ENCODE assay signal across 8 cellular contexts in genomic region chr9:92808726-92809451, GRCh38. TPM values are rescaled to one million over a fixed set of nuclear protein-coding genes. Genes with fewer than 3 reads are reported as not detected.
DNase-seq lines count a peak whose midpoint lies in the region; ATAC-seq and TF ChIP-seq lines count a peak whose summit lies in the region.

No MANE protein-coding gene starts in this region.

- H3K36me3 Mint-ChIP-seq in activated CD8-positive, alpha-beta memory T cell treated with anti-CD3 and anti-CD28 coated beads, Interleukin-2, amount 10 ng/mL, durations not matched to agents 7 days and 5 days: no peaks in the 10 kb centered on the region

- ATAC-seq in GM18511 (IDR thresholded peaks at IDR 0.05; ENCODE audit: unreplicated experiment) (peak; percentile 70), HG03378 (IDR thresholded peaks at IDR 0.05; ENCODE audit: unreplicated experiment) (no peak)
- ATAC-seq in activated CD8-positive, alpha-beta memory T cell treated with anti-CD3 and anti-CD28 coated beads, Interleukin-2, amount 10 ng/mL, durations not matched to agents 7 days and 5 days: peak; percentile 74

- H3K36me3 ChIP-seq in stomach: no peaks in the 10 kb centered on the region

- CTCF ChIA-PET in AG04449 (lab: Yijun Ruan, JAX): interaction anchor here (1.0 to 1.4 kb wide), 3 partner anchors 10 to 34 kb away, joined by 3 read pairs; no protein-coding TSS in a partner anchor
- CTCF ChIA-PET in activated CD8-positive, alpha-beta memory T cell treated with anti-CD3 and anti-CD28 coated beads, Interleukin-2, amount 10 ng/mL, durations not matched to agents 7 days and 5 days (lab: Charles Lee): interaction anchor here (1.1 to 2.4 kb wide), 4 partner anchors 18 to 138 kb away, joined by 3 to 11 read pairs (median 3); partner anchors contain the start of gene IPPK

- peak overlapping the region; percentile 57 for H3K4me3 Mint-ChIP-seq in activated CD8-positive, alpha-beta memory T cell treated with anti-CD3 and anti-CD28 coated beads, Interleukin-2, amount 10 ng/mL, durations not matched to agents 7 days and 5 days

- TF ChIP-seq EP300 in stomach (IDR thresholded peaks at IDR 0.05): no peak

- peaks cover 13% of the 10 kb centered on the region for H3K4me1 Mint-ChIP-seq in activated CD8-positive, alpha-beta memory T cell treated with anti-CD3 and anti-CD28 coated beads, Interleukin-2, amount 10 ng/mL, durations not matched to agents 7 days and 5 days

- TF ChIP-seq POLR2A in stomach (IDR thresholded peaks at IDR 0.05): no peak

- peaks cover 29 to 33% (median 31%) of the 10 kb centered on the region in 4 donors for H3K4me1 ChIP-seq in stomach

- TF ChIP-seq CTCF in AG04449 (IDR thresholded peaks at IDR 0.05; ENCODE audit: insufficient read depth, low read length, missing control alignments): peak; percentile 62
- TF ChIP-seq CTCF in epithelial cell of esophagus (IDR thresholded peaks at IDR 0.05; ENCODE audit: insufficient read depth, low read depth, low read length, missing control alignments): peak; percentile 39
- TF ChIP-seq CTCF in stomach (IDR thresholded peaks at IDR 0.05): peak in 1 of 7 experiments; percentile 5

- WGBS in stomach, 5 donors: 0 to 2% (median 2%) methylated on average over 18 to 60 of the region's 60 CpGs

- POLR2A ChIA-PET in AG04449 (lab: Yijun Ruan, JAX): no interaction called here

- DNase-seq in AG04449 (ENCODE audit: low read depth, low spot score) (no peak), NCI-H345 (lab: John Stamatoyannopoulos, UW) (peak; percentile 62), epithelial cell of esophagus (ENCODE audit: low read depth) (peak; percentile 79), mucosa of gallbladder (ENCODE audit: low spot score) (peak; percentile 30), stomach (peak; percentile 70)
- peak; percentile 74 for DNase-seq in activated CD8-positive, alpha-beta memory T cell treated with anti-CD3 and anti-CD28 coated beads, Interleukin-2, amount 10 ng/mL, durations not matched to agents 7 days and 5 days

- H3K27me3 ChIP-seq in stomach: peaks cover 26 to 100% (median 74%) of the 10 kb centered on the region in 3 donors

- H3K4me3 ChIP-seq in AG04449 (ENCODE audit: low read depth, low read length): peak overlapping the region; percentile 32
- H3K4me3 ChIP-seq in epithelial cell of esophagus (ENCODE audit: low read length): peak overlapping the region; percentile 27
- peak overlapping the region; percentile 28 to 43 (median 30) for H3K4me3 ChIP-seq in stomach

- peaks cover 60% of the 10 kb centered on the region for H3K27me3 Mint-ChIP-seq in activated CD8-positive, alpha-beta memory T cell treated with anti-CD3 and anti-CD28 coated beads, Interleukin-2, amount 10 ng/mL, durations not matched to agents 7 days and 5 days

- H3K27ac ChIP-seq in stomach: no peak overlapping the region

- H3K27ac Mint-ChIP-seq in activated CD8-positive, alpha-beta memory T cell treated with anti-CD3 and anti-CD28 coated beads, Interleukin-2, amount 10 ng/mL, durations not matched to agents 7 days and 5 days: no peak overlapping the region

- intact Hi-C loops in stomach (cut with DNase I; ENCODE audit: low total_unique reads): no loop called here

- no peaks in the 10 kb centered on the region for H3K9me3 ChIP-seq in stomach

- H3K9me3 Mint-ChIP-seq in activated CD8-positive, alpha-beta memory T cell treated with anti-CD3 and anti-CD28 coated beads, Interleukin-2, amount 10 ng/mL, durations not matched to agents 7 days and 5 days (ENCODE audit: low read depth): no peaks in the 10 kb centered on the region

RNA-seq across cellular contexts. Expression of gene BICD2, which starts 44.3 kb away (rescaled TPM):
- total RNA-seq in activated CD8-positive, alpha-beta memory T cell treated with anti-CD3 and anti-CD28 coated beads, Interleukin-2, amount 10 ng/mL, durations not matched to agents 7 days and 5 days: 10 to 100 TPM; 26.4 to 27.2 TPM
- total RNA-seq in mucosa of gallbladder: 26.9 TPM
- 10 to 100 TPM in 4 of 5 donors, 1 to 10 TPM in 1; 6.4 to 32.6 (median 20.4) TPM for total RNA-seq in stomach
- polyA plus RNA-seq in stomach: 10 to 100 TPM in 1 of 3 donors, 1 to 10 TPM in 2; 5.9 to 15.8 (median 6.3) TPM
